Comparison of ENCODE assay signal across 13 cellular contexts in genomic region chr1:184953600-184954219, GRCh38. TPM values are rescaled to one million over a fixed set of nuclear protein-coding genes. Genes with fewer than 3 reads are reported as not detected.
DNase-seq lines count a peak whose midpoint lies in the region; ATAC-seq, FAIRE-seq and TF ChIP-seq lines count a peak whose summit lies in the region.
"Had no signal": no experiment of that assay in that cellular context is flagged by ENCODE, and none has a peak within 500 bp of the region (broad histone marks: within the 10 kb centered on the region; RNA-seq: fewer than 3 reads in every experiment).

No MANE protein-coding gene starts in this region.

- H3K9me3 Mint-ChIP-seq in CD4-positive, CD25-positive, alpha-beta regulatory T cell: no peaks in the 10 kb centered on the region
- H3K9me3 Mint-ChIP-seq in astrocyte (ENCODE audit: unreplicated experiment): no peaks in the 10 kb centered on the region

- no peak overlapping the region for H3K27ac ChIP-seq in CD4-positive, CD25-positive, alpha-beta regulatory T cell (ENCODE audit: insufficient read depth, low read length, poor library complexity, severe bottlenecking)
- H3K27ac ChIP-seq in astrocyte (ENCODE audit: low read depth, low read length): peak overlapping the region; percentile 45
- H3K27ac ChIP-seq in mesenchymal stem cell (ENCODE audit: low read length, poor library complexity, severe bottlenecking): peak overlapping the region; percentile 13
- H3K27ac ChIP-seq: KMS-11 had no signal

- peak overlapping the region; percentile 58 for H3K4me3 ChIP-seq in CD4-positive, CD25-positive, alpha-beta regulatory T cell (ENCODE audit: low read depth, low read length)
- H3K4me3 ChIP-seq in astrocyte (ENCODE audit: insufficient read depth, low read depth, low read length): no peak overlapping the region
- peak overlapping the region in 1 of 2 experiments; percentile 8 for H3K4me3 ChIP-seq in mesenchymal stem cell (ENCODE audit: insufficient read depth in 1 of 2, low read depth in 1 of 2, low read length in 2 of 2)
- H3K4me3 ChIP-seq: pancreas had no signal

- no peak overlapping the region for H2BK5ac ChIP-seq in mesenchymal stem cell (ENCODE audit: low read depth, low read length, poor library complexity, severe bottlenecking)

- no peaks in the 10 kb centered on the region for H3K27me3 ChIP-seq in CD4-positive, CD25-positive, alpha-beta regulatory T cell (ENCODE audit: control insufficient read depth, insufficient read depth, low read length)
- H3K27me3 ChIP-seq in astrocyte (ENCODE audit: insufficient read depth, low read length) (no peaks in the 10 kb centered on the region), mesenchymal stem cell (ENCODE audit: control insufficient read depth in 1 of 2, insufficient read depth in 1 of 2, low read length in 2 of 2) (no peaks in the 10 kb centered on the region)
- H3K27me3 ChIP-seq: pancreas had no signal

- H3K4me2 ChIP-seq in astrocyte (ENCODE audit: low read length): peak overlapping the region; percentile 52
- H3K4me2 ChIP-seq in mesenchymal stem cell (ENCODE audit: low read length, poor library complexity, severe bottlenecking): no peak overlapping the region
- H3K4me2 ChIP-seq: KMS-11 had no signal

- peaks cover 16% of the 10 kb centered on the region for H3K4me1 ChIP-seq in CD4-positive, CD25-positive, alpha-beta regulatory T cell (ENCODE audit: control insufficient read depth, insufficient read depth, low read length, poor library complexity, severe bottlenecking)
- H3K4me1 ChIP-seq in astrocyte (ENCODE audit: insufficient read depth, low read length) (peaks cover 8% of the 10 kb centered on the region), mesenchymal stem cell (ENCODE audit: control insufficient read depth, insufficient read depth, low read depth, low read length) (no peaks in the 10 kb centered on the region)

- H3K79me2 ChIP-seq in astrocyte (ENCODE audit: insufficient read depth, low read length): no peaks in the 10 kb centered on the region

- no peak for TF ChIP-seq CTCF in astrocyte (IDR thresholded peaks at IDR 0.05; ENCODE audit: insufficient read depth, low read depth, low read length)

- H3K23ac ChIP-seq in mesenchymal stem cell (ENCODE audit: low read length in 2 of 2): no peak overlapping the region

- no peak overlapping the region for H2BK12ac ChIP-seq in mesenchymal stem cell (ENCODE audit: low read length in 2 of 2)

- H2AFZ ChIP-seq in astrocyte (ENCODE audit: low read depth, low read length) (no peak overlapping the region), mesenchymal stem cell (ENCODE audit: low read depth, low read length) (no peak overlapping the region)

- DNase-seq in CD4-positive, CD25-positive, alpha-beta regulatory T cell: peak in 1 of 3 donors; percentile 62
- DNase-seq in astrocyte (ENCODE audit: low read depth): peak; percentile 84
- DNase-seq in mesenchymal stem cell: peak; percentile 49
- DNase-seq in SHP77 (lab: John Stamatoyannopoulos, UW): no peak
- DNase-seq in cerebellum (ENCODE audit: low spot score): no peak
- DNase-seq: DMS153, NCI-H526 treated with DMSO at 0.1 percent for 48 hours, pancreas had no signal

- H3K36me3 Mint-ChIP-seq in CD4-positive, CD25-positive, alpha-beta regulatory T cell: peaks cover 4% of the 10 kb centered on the region
- no peaks in the 10 kb centered on the region for H3K36me3 Mint-ChIP-seq in astrocyte (ENCODE audit: low read depth, unreplicated experiment)

- H3K14ac ChIP-seq in mesenchymal stem cell (ENCODE audit: low read length in 2 of 2): no peak overlapping the region

- peak overlapping the region; percentile 7 to 71 (median 48) for H3K4me3 Mint-ChIP-seq in CD4-positive, CD25-positive, alpha-beta regulatory T cell
- H3K4me3 Mint-ChIP-seq in astrocyte (ENCODE audit: unreplicated experiment): no peak overlapping the region

- H3K27me3 Mint-ChIP-seq in CD4-positive, CD25-positive, alpha-beta regulatory T cell: no peaks in the 10 kb centered on the region
- no peaks in the 10 kb centered on the region for H3K27me3 Mint-ChIP-seq in astrocyte (ENCODE audit: low read depth, unreplicated experiment)

- no peaks in the 10 kb centered on the region for H4K20me1 ChIP-seq in astrocyte (ENCODE audit: insufficient read depth, low read length)

- H3K9ac ChIP-seq in astrocyte (ENCODE audit: low read length): peak overlapping the region; percentile 3
- H3K9ac ChIP-seq in mesenchymal stem cell (ENCODE audit: low read length): peak overlapping the region; percentile 81
- H3K9ac ChIP-seq: KMS-11 had no signal

- H3K36me3 ChIP-seq in CD4-positive, CD25-positive, alpha-beta regulatory T cell (ENCODE audit: control insufficient read depth, insufficient read depth, low read length): peaks cover 8% of the 10 kb centered on the region
- no peaks in the 10 kb centered on the region for H3K36me3 ChIP-seq in astrocyte (ENCODE audit: insufficient read depth, low read length)
- peaks cover 0 to 29% of the 10 kb centered on the region in 2 experiments for H3K36me3 ChIP-seq in mesenchymal stem cell (ENCODE audit: control insufficient read depth in 1 of 2, insufficient read depth in 2 of 2, low read depth in 1 of 2, low read length in 2 of 2)
- H3K36me3 ChIP-seq: pancreas had no signal

- FAIRE-seq in astrocyte (lab: Jason Lieb, UNC): peak; percentile 80
- FAIRE-seq: pancreas, TTC549 had no signal

- peak; percentile 64 to 78 for ATAC-seq in CD4-positive, CD25-positive, alpha-beta regulatory T cell (ENCODE audit: low read depth in 2 of 2)
- peak; percentile 62 for ATAC-seq in HG03558 (IDR thresholded peaks at IDR 0.05; ENCODE audit: extremely low read depth, unreplicated experiment)
- ATAC-seq in GM18505 (IDR thresholded peaks at IDR 0.05; ENCODE audit: unreplicated experiment): no peak
- no peak for ATAC-seq in HG02970 (IDR thresholded peaks at IDR 0.05; ENCODE audit: low FRiP score, unreplicated experiment)

- no peaks in the 10 kb centered on the region for H3K9me3 ChIP-seq in CD4-positive, CD25-positive, alpha-beta regulatory T cell (ENCODE audit: control insufficient read depth in 2 of 2, low read length in 2 of 2)
- H3K9me3 ChIP-seq in astrocyte (ENCODE audit: insufficient read depth, low read depth, low read length): no peaks in the 10 kb centered on the region
- no peaks in the 10 kb centered on the region for H3K9me3 ChIP-seq in mesenchymal stem cell (ENCODE audit: control insufficient read depth, low read length)
- H3K9me3 ChIP-seq: pancreas had no signal

- H2BK120ac ChIP-seq in mesenchymal stem cell (ENCODE audit: low read depth, low read length): no peak overlapping the region

- H3K79me1 ChIP-seq in mesenchymal stem cell (replicated peaks; ENCODE audit: low read length, poor library complexity, severe bottlenecking): no peaks in the 10 kb centered on the region

- no peak for TF ChIP-seq POLR2A in GM18505 (IDR thresholded peaks at IDR 0.05; ENCODE audit: borderline replicate concordance, extremely low read depth, insufficient read depth, insufficient read length)

- no peak overlapping the region for H3K4ac ChIP-seq in mesenchymal stem cell (ENCODE audit: low read depth in 1 of 2, low read length in 2 of 2)

- no peak overlapping the region for H2AK5ac ChIP-seq in mesenchymal stem cell (ENCODE audit: low read length, severe bottlenecking)

- peak overlapping the region; percentile 5 to 94 (median 55) for H3K27ac Mint-ChIP-seq in CD4-positive, CD25-positive, alpha-beta regulatory T cell
- H3K27ac Mint-ChIP-seq in astrocyte (ENCODE audit: unreplicated experiment): peak overlapping the region; percentile 74

- no peak overlapping the region for H4K91ac ChIP-seq in mesenchymal stem cell (ENCODE audit: low read length)

- peaks cover 31 to 67% (median 41%) of the 10 kb centered on the region in 4 donors for H3K4me1 Mint-ChIP-seq in CD4-positive, CD25-positive, alpha-beta regulatory T cell
- H3K4me1 Mint-ChIP-seq in astrocyte (ENCODE audit: low read depth, unreplicated experiment): peaks cover 15% of the 10 kb centered on the region

- WGBS in mesenchymal stem cell: 23% methylated on average over 5 of the region's 6 CpGs

- no peak overlapping the region for H2BK15ac ChIP-seq in mesenchymal stem cell (ENCODE audit: low read depth, poor library complexity, severe bottlenecking)

- no peak overlapping the region for H4K8ac ChIP-seq in mesenchymal stem cell (ENCODE audit: low read length)

- no peak overlapping the region for H3K18ac ChIP-seq in mesenchymal stem cell (ENCODE audit: low read depth in 1 of 2, low read length in 2 of 2)

RNA-seq across cellular contexts. Expression of gene NIBAN1, which starts 20.6 kb away (rescaled TPM):
- 141 TPM for total RNA-seq in CD4-positive, CD25-positive, alpha-beta regulatory T cell
- polyA plus RNA-seq in CD4-positive, CD25-positive, alpha-beta regulatory T cell: 10 to 100 TPM; 37.3 to 70.7 (median 48.5) TPM
- total RNA-seq in astrocyte: 8.8 and 9.1 TPM in 2 replicates
- polyA plus RNA-seq in mesenchymal stem cell (2013, experiment 1 of 2): 37.6 TPM
- 36.2 TPM for polyA plus RNA-seq in mesenchymal stem cell (2013, experiment 2 of 2)
- 3.8 TPM for total RNA-seq in cerebellum

Comparison
In these comparisons a context has a peak if more than half of its experiments do, and no peak if none do; other contexts are left out.
1. ATAC-seq: peak in CD4-positive, CD25-positive, alpha-beta regulatory T cell (2 of 2) and HG03558 (single experiment); none in GM18505 (single experiment) and HG02970 (single experiment).
2. DNase-seq: peak in astrocyte (single experiment) and mesenchymal stem cell (single experiment); none in SHP77 (0 of 2) and cerebellum (single experiment).
3. RNA of gene NIBAN1, which starts 20.6 kb away (total RNA-seq): 141 TPM in CD4-positive, CD25-positive, alpha-beta regulatory T cell (single experiment); 8.8 to 9.1 TPM in astrocyte and 3.8 TPM in cerebellum (single experiment); every median in the first group is over 10 times any median in the second.